9 cellular contexts compared by ENCODE assay signal in genomic region chr9:97307091-97307490, GRCh38. TPM values are rescaled to one million over a fixed set of nuclear protein-coding genes. Genes with fewer than 3 reads are reported as not detected.
DNase-seq lines count a peak whose midpoint lies in the region; ATAC-seq, FAIRE-seq and TF ChIP-seq lines count a peak whose summit lies in the region.
"Had no signal": no experiment of that assay in that cellular context is flagged by ENCODE, and none has a peak within 500 bp of the region (broad histone marks: within the 10 kb centered on the region; RNA-seq: fewer than 3 reads in every experiment).

No MANE protein-coding gene starts in this region.

- H3K27ac ChIP-seq in RWPE2 (ENCODE audit: poor library complexity, severe bottlenecking), result no peak overlapping the region

- H3K36me3 ChIP-seq in RWPE2 (ENCODE audit: low read depth), result no peaks in the 10 kb centered on the region

- H3K27me3 ChIP-seq in RWPE2 (ENCODE audit: insufficient read depth, poor library complexity, severe bottlenecking), result no peaks in the 10 kb centered on the region

- FAIRE-seq in HTR-8/SVneo (lab: Jason Lieb, UNC), result no peak
- FAIRE-seq: GM12878 had no signal

- intact Hi-C loops in Right ventricle myocardium superior (cut with DNase I), result no loop called here

- TF ChIP-seq CTCF in AG10803 (conservative IDR thresholded peaks at IDR 0.05; ENCODE audit: low read length), result no peak
- TF ChIP-seq CTCF in RWPE2 (IDR thresholded peaks at IDR 0.05; ENCODE audit: poor library complexity, severe bottlenecking), result no peak

- peak; percentile 30 for DNase-seq in AG10803 (ENCODE audit: low read depth)
- no peak for DNase-seq in RWPE2 (ENCODE audit: low spot score)
- DNase-seq in Right ventricle myocardium superior, result peak; percentile 75
- peak; percentile 36 for DNase-seq in pons (ENCODE audit: low spot score)
- no peak for DNase-seq in HTR-8/SVneo (ENCODE audit: insufficient read length, low spot score)
- no peak for DNase-seq in NCI-H345 (lab: John Stamatoyannopoulos, UW)

- H3K4me3 ChIP-seq in AG10803 (ENCODE audit: low read length), result peak overlapping the region; percentile 24
- no peak overlapping the region for H3K4me3 ChIP-seq in RWPE2 (ENCODE audit: severe bottlenecking)
- H3K4me3 ChIP-seq: GM12878 had no signal

- ATAC-seq in RWPE2 (ENCODE audit: low read depth) (peak; percentile 17; the same call in 1 of the 3 replicates), Right ventricle myocardium superior (ENCODE audit: poor library complexity) (peak; percentile 79), GM21526 (IDR thresholded peaks at IDR 0.05; ENCODE audit: low FRiP score, unreplicated experiment) (no peak), GM18873 (IDR thresholded peaks at IDR 0.05; ENCODE audit: low FRiP score, unreplicated experiment) (no peak)
- ATAC-seq: GM12878 had no signal

- peaks cover 6% of the 10 kb centered on the region for H3K4me1 ChIP-seq in RWPE2 (ENCODE audit: insufficient read depth, poor library complexity, severe bottlenecking)

- peaks cover 2% of the 10 kb centered on the region for H3K9me3 ChIP-seq in RWPE2 (ENCODE audit: severe bottlenecking)

RNA-seq across cellular contexts. Expression of gene CCDC180, which starts 0.4 kb away (rescaled TPM):
- total RNA-seq in Right ventricle myocardium superior, result 3.1 TPM

Comparison
In these comparisons a context has a peak if more than half of its experiments do, and no peak if none do; other contexts are left out.
1. DNase-seq: peak in AG10803 (single experiment), Right ventricle myocardium superior (single experiment) and pons (single experiment); none in RWPE2 (single experiment), HTR-8/SVneo (single experiment) and NCI-H345 (single experiment).
2. ATAC-seq: peak in RWPE2 (single experiment) and Right ventricle myocardium superior (single experiment); none in GM21526 (single experiment) and GM18873 (single experiment).